In the genomic region with DNA sequence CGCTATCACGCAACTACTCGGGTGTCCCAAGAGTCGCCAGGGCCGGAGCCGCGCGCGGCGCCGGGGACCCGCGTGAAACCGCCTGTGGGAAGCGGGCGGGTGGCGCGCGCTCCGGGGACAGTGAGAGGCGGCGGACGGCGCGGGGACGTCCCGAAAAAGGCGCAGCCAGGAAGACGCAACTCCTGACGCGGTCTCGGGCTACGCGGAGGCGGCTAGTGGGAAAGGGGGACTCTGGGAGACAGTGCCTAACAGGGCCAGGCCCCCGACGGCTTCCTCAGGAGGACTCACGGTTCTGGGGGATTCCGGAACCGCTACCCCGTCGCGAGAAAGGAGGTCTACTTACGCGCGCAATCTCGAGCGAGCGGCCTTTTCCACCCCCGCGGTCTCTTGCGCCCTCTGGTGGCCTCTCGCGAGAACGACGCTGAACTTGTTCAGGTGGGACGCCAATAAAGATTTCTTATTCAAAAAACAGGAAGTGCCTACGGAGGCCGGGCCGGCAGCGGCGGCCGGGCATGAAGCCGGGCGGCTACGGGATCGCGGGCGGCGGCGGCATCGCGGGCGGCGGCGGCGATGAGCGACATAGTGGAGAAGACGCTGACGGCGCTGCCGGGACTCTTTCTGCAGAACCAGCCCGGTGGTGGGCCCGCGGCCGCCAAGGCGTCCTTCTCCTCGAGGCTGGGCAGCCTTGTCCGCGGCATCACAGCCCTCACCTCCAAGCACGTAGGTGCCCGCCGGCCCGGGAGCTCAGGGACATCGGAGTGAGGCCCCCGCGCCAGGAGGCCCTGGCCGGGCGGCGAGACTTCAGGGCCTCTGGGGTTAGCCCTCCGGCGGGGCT, we compare ENCODE assay signal across 8 cellular contexts. TPM values are rescaled to one million over a fixed set of nuclear protein-coding genes. Genes with fewer than 3 reads are reported as not detected.
A peak's percentile ranks its signal among the peaks of the same experiment; 100 is the strongest.
DNase-seq lines count a peak whose midpoint lies in the region; ATAC-seq and TF ChIP-seq lines count a peak whose summit lies in the region.

A gene (plus strand): TSS at position 475 of the 835 bp plus-strand sequence. CDS start 96 bp downstream, at position 571.

- no peaks in the 10 kb centered on the region for H3K36me3 Mint-ChIP-seq in progenitor cell of endocrine pancreas (ENCODE audit: insufficient read depth)

- peak within 1 kb of the TSS; percentile 93 for H3K27ac ChIP-seq in left ventricle myocardium inferior (replicated peaks)

- intact Hi-C loops in T-helper 1 cell treated with Interleukin-12 subunit alpha and Interleukin-12 subunit beta and Interleukin-4 antibody, amounts not matched to agents 30 ng/mL and 1 ng/mL, for 36 hours (cut with micrococcal nuclease) = loop anchor here (1.0 to 10.0 kb wide), 10 partner anchors 161 to 1864 kb away; a partner anchor contains a TSS
- intact Hi-C loops in left ventricle myocardium inferior (cut with micrococcal nuclease) = no loop called here

- H3K36me3 ChIP-seq in left ventricle myocardium inferior = peaks cover 25% of the 10 kb centered on the region

- H3K4me1 Mint-ChIP-seq in progenitor cell of endocrine pancreas (ENCODE audit: low read depth) = peaks cover 5% of the 10 kb centered on the region

- DNase-seq in NCI-H1694 (lab: John Stamatoyannopoulos, UW) (peak; percentile 72), amniotic epithelial cell (ENCODE audit: low read depth) (peak; percentile 92), left ventricle myocardium inferior (peak; percentile 89), progenitor cell of endocrine pancreas (ENCODE audit: low spot score, unreplicated experiment) (peak; percentile 87), ureter (ENCODE audit: low spot score) (peak; percentile 95)

- peak; percentile 57 for ATAC-seq in GM18498 (IDR thresholded peaks at IDR 0.05; ENCODE audit: unreplicated experiment)
- ATAC-seq in HG02885 (IDR thresholded peaks at IDR 0.05; ENCODE audit: poor library complexity, unreplicated experiment) = peak; percentile 60

- no peaks in the 10 kb centered on the region for H3K9me3 Mint-ChIP-seq in progenitor cell of endocrine pancreas (ENCODE audit: low read depth)

- peak within 1 kb of the TSS; percentile 82 for H3K4me3 Mint-ChIP-seq in progenitor cell of endocrine pancreas (ENCODE audit: low read depth)

- no peaks in the 10 kb centered on the region for H3K27me3 ChIP-seq in left ventricle myocardium inferior (ENCODE audit: low read depth)

- H3K4me1 ChIP-seq in left ventricle myocardium inferior = peaks cover 51% of the 10 kb centered on the region

- H3K9me3 ChIP-seq in left ventricle myocardium inferior (replicated peaks) = no peaks in the 10 kb centered on the region

- no peaks in the 10 kb centered on the region for H3K27me3 Mint-ChIP-seq in progenitor cell of endocrine pancreas

- TF ChIP-seq CTCF in left ventricle myocardium inferior (IDR thresholded peaks at IDR 0.05; ENCODE audit: borderline replicate concordance) (peak; percentile 98), progenitor cell of endocrine pancreas (IDR thresholded peaks at IDR 0.05; ENCODE audit: unreplicated experiment) (peak; percentile 98)

- H3K27ac Mint-ChIP-seq in progenitor cell of endocrine pancreas = peak within 1 kb of the TSS; percentile 97

- peak within 1 kb of the TSS; percentile 95 for H3K4me3 ChIP-seq in left ventricle myocardium inferior

RNA-seq across cellular contexts. Expression of the gene that starts here (rescaled TPM):
- 10.4 and 11.5 TPM in 2 replicates for total RNA-seq in T-helper 1 cell treated with Interleukin-12 subunit alpha and Interleukin-12 subunit beta and Interleukin-4 antibody, amounts not matched to agents 30 ng/mL and 1 ng/mL, for 36 hours
- total RNA-seq in left ventricle myocardium inferior = 8.0 TPM
- total RNA-seq in progenitor cell of endocrine pancreas = 10.5 TPM in 2 replicates
- 12.4 TPM for total RNA-seq in ureter

Comparison
In these comparisons a context has a peak if more than half of its experiments do, and no peak if none do; other contexts are left out.
1. Peak in every context shown above with its lines: DNase-seq, ATAC-seq, H3K4me3 ChIP-seq and H3K27ac ChIP-seq.